24 cellular contexts compared by ENCODE assay signal in genomic region chr1:171674443-171675405, GRCh38. TPM values are rescaled to one million over a fixed set of nuclear protein-coding genes. Genes with fewer than 3 reads are reported as not detected.
DNase-seq lines count a peak whose midpoint lies in the region; ATAC-seq and TF ChIP-seq lines count a peak whose summit lies in the region.
"Had no signal": no experiment of that assay in that cellular context is flagged by ENCODE, and none has a peak within 500 bp of the region (broad histone marks: within the 10 kb centered on the region; RNA-seq: fewer than 3 reads in every experiment).

No MANE protein-coding gene starts in this region.

- DNase-seq in adipocyte (ENCODE audit: low read depth) = peak; percentile 4
- peak; percentile 22 for DNase-seq in fibroblast of peridontal ligament (ENCODE audit: extremely low read depth)
- DNase-seq in mesothelial cell of epicardium (ENCODE audit: low spot score in 2 of 2, unreplicated experiment in 2 of 2) = no peak
- DNase-seq in thoracic aorta (ENCODE audit: low spot score) = no peak
- no peak for DNase-seq in CD14-positive monocyte (ENCODE audit: low spot score)
- DNase-seq in OCI-M2 (lab: John Stamatoyannopoulos, UW; ENCODE audit: unreplicated experiment) = no peak
- no peak for DNase-seq in NCI-H1694 treated with DMSO at 0.1 percent for 48 hours (lab: John Stamatoyannopoulos, UW)
- DNase-seq: activated CD4-positive, alpha-beta T cell treated with anti-CD3 and anti-CD28 coated beads, Interleukin-2, amount 10 ng/mL, durations not matched to agents 7 days and 5 days; body of pancreas; effector memory CD4-positive, alpha-beta T cell; HFFc6; Kasumi-1; NCI-H1092 treated with DMSO at 0.1 percent for 48 hours; NCI-H2029 treated with DMSO at 0.1 percent for 48 hours; spleen; stimulated activated CD4-positive, alpha-beta T cell treated with anti-CD3 and anti-CD28 coated beads, Interleukin-4, amount 100 ng/mL, for 1 hour; stimulated activated naive CD4-positive, alpha-beta T cell; trophoblast cell had no signal

- H3K4me1 Mint-ChIP-seq in mesothelial cell of epicardium (peaks cover 5% of the 10 kb centered on the region), CD14-positive monocyte (no peaks in the 10 kb centered on the region)
- H3K4me1 Mint-ChIP-seq: activated CD4-positive, alpha-beta T cell treated with anti-CD3 and anti-CD28 coated beads, Interleukin-2, amount 10 ng/mL, durations not matched to agents 7 days and 5 days had no signal

- H3K36me3 Mint-ChIP-seq in mesothelial cell of epicardium (no peaks in the 10 kb centered on the region), CD14-positive monocyte (no peaks in the 10 kb centered on the region)
- H3K36me3 Mint-ChIP-seq: activated naive CD8-positive, alpha-beta T cell had no signal

- H3K9ac ChIP-seq in adipocyte (ENCODE audit: low read length) = no peak overlapping the region
- H3K9ac ChIP-seq: BLaER1 treated with 17β-estradiol and CSF1 and Interleukin-3, amounts not matched to agents 10 nM and 100 nM had no signal

- H3K9me3 Mint-ChIP-seq in mesothelial cell of epicardium (peaks cover 6% of the 10 kb centered on the region), CD14-positive monocyte (peaks cover 0 to 7% (median 2%) of the 10 kb centered on the region in 7 donors)
- H3K9me3 Mint-ChIP-seq: activated CD4-positive, alpha-beta T cell treated with anti-CD3 and anti-CD28 coated beads, Interleukin-2, amount 10 ng/mL, durations not matched to agents 7 days and 5 days; HFFc6; T-helper 1 cell treated with Interleukin-12 subunit alpha and Interleukin-12 subunit beta and Interleukin-4 antibody, amounts not matched to agents 30 μg/mL and 1 μg/mL, for 36 hours had no signal

- H3K9me3 ChIP-seq in adipocyte (ENCODE audit: control insufficient read depth, low read length) = no peaks in the 10 kb centered on the region
- no peaks in the 10 kb centered on the region for H3K9me3 ChIP-seq in thoracic aorta
- H3K9me3 ChIP-seq: body of pancreas, spleen had no signal

- H3K4me1 ChIP-seq in adipocyte (ENCODE audit: control insufficient read depth, insufficient read depth, low read length) (peaks cover 4% of the 10 kb centered on the region), thoracic aorta (ENCODE audit: control insufficient read depth in 1 of 2, low read depth in 2 of 2) (peaks cover 15 to 33% of the 10 kb centered on the region in 2 donors)
- H3K4me1 ChIP-seq: BLaER1 treated with 17β-estradiol and CSF1 and Interleukin-3, amounts not matched to agents 10 nM and 100 nM; body of pancreas; spleen had no signal

- no peak overlapping the region for H3K4me3 ChIP-seq in adipocyte (ENCODE audit: low read length)
- no peak overlapping the region for H3K4me3 ChIP-seq in thoracic aorta
- H3K4me3 ChIP-seq: BLaER1 treated with 17β-estradiol and CSF1 and Interleukin-3, amounts not matched to agents 10 nM and 100 nM; body of pancreas; spleen had no signal

- H3K27me3 Mint-ChIP-seq in mesothelial cell of epicardium (ENCODE audit: low read depth) (no peaks in the 10 kb centered on the region), CD14-positive monocyte (ENCODE audit: low read depth in 3 of 3) (peaks cover 0 to 5% (median 1%) of the 10 kb centered on the region in 3 donors)

- no peak for TF ChIP-seq CTCF in mesothelial cell of epicardium (IDR thresholded peaks at IDR 0.05; ENCODE audit: unreplicated experiment)
- TF ChIP-seq CTCF in thoracic aorta (IDR thresholded peaks at IDR 0.05) = no peak
- TF ChIP-seq CTCF in CD14-positive monocyte (IDR thresholded peaks at IDR 0.05) = no peak

- H3K27ac Mint-ChIP-seq in mesothelial cell of epicardium (peak overlapping the region; percentile 43), CD14-positive monocyte (no peak overlapping the region)
- H3K27ac Mint-ChIP-seq: activated CD4-positive, alpha-beta T cell treated with anti-CD3 and anti-CD28 coated beads, Interleukin-2, amount 10 ng/mL, durations not matched to agents 7 days and 5 days; activated naive CD8-positive, alpha-beta T cell; HFFc6; T-helper 1 cell treated with Interleukin-12 subunit alpha and Interleukin-12 subunit beta and Interleukin-4 antibody, amounts not matched to agents 30 μg/mL and 1 μg/mL, for 36 hours had no signal

- H3K27ac ChIP-seq in thoracic aorta = peak overlapping the region; percentile 75 to 79
- H3K27ac ChIP-seq: BLaER1 treated with 17β-estradiol and CSF1 and Interleukin-3, amounts not matched to agents 10 nM and 100 nM; body of pancreas; spleen; VCaP had no signal

- H3K36me3 ChIP-seq in adipocyte (ENCODE audit: control insufficient read depth, insufficient read depth, low read length, severe bottlenecking) (no peaks in the 10 kb centered on the region), thoracic aorta (no peaks in the 10 kb centered on the region)
- H3K36me3 ChIP-seq: BLaER1 treated with 17β-estradiol and CSF1 and Interleukin-3, amounts not matched to agents 10 nM and 100 nM; spleen had no signal

- H3K27me3 ChIP-seq in adipocyte (replicated peaks; ENCODE audit: control insufficient read depth, insufficient read depth, low read length) = no peaks in the 10 kb centered on the region
- no peaks in the 10 kb centered on the region for H3K27me3 ChIP-seq in thoracic aorta (replicated peaks; ENCODE audit: insufficient read depth)
- H3K27me3 ChIP-seq: BLaER1 treated with 17β-estradiol and CSF1 and Interleukin-3, amounts not matched to agents 10 nM and 100 nM; body of pancreas; spleen had no signal

- ATAC-seq in thoracic aorta (ENCODE audit: insufficient number of reproducible peaks, low FRiP score, low read depth) = peak; percentile 51
- ATAC-seq: body of pancreas, esophagus mucosa had no signal

- intact Hi-C loops in CD14-positive monocyte (cut with micrococcal nuclease) = no loop called here

- H3K4me3 Mint-ChIP-seq in mesothelial cell of epicardium = no peak overlapping the region
- H3K4me3 Mint-ChIP-seq in CD14-positive monocyte = no peak overlapping the region
- H3K4me3 Mint-ChIP-seq: activated CD4-positive, alpha-beta T cell treated with anti-CD3 and anti-CD28 coated beads, Interleukin-2, amount 10 ng/mL, durations not matched to agents 7 days and 5 days; activated naive CD8-positive, alpha-beta T cell; HFFc6; T-helper 1 cell treated with Interleukin-12 subunit alpha and Interleukin-12 subunit beta and Interleukin-4 antibody, amounts not matched to agents 30 μg/mL and 1 μg/mL, for 36 hours had no signal

RNA-seq across cellular contexts. Expression of gene MYOC, which starts 22.2 kb away (rescaled TPM):
- total RNA-seq in mesothelial cell of epicardium (0.13 to 0.34 TPM (median 0.29 TPM) in 3 replicates), thoracic aorta (10 to 100 TPM; 37.2 to 38.4 TPM)
- polyA plus RNA-seq in CD14-positive monocyte = not detected
- total RNA-seq: activated CD4-positive, alpha-beta T cell treated with anti-CD3 and anti-CD28 coated beads, Interleukin-2, amount 10 ng/mL, durations not matched to agents 7 days and 5 days; SK-MEL-5; spleen had no signal

RNA-seq across cellular contexts. Expression of gene MYOCOS, which starts 52.7 kb away (rescaled TPM):
- total RNA-seq in mesothelial cell of epicardium = 0.11 TPM in 1 of 3 replicates, not detected in the others
- total RNA-seq in thoracic aorta = not detected
- not detected for polyA plus RNA-seq in CD14-positive monocyte
- total RNA-seq: body of pancreas, esophagus mucosa, HFFc6, SK-MEL-5, spleen had no signal
- polyA plus RNA-seq: spleen had no signal

Comparison
In these comparisons a context has a peak if more than half of its experiments do, and no peak if none do; other contexts are left out.
1. DNase-seq: peak in adipocyte (single experiment) and fibroblast of peridontal ligament (single experiment); none in mesothelial cell of epicardium (0 of 2), thoracic aorta (single experiment), CD14-positive monocyte (single experiment), OCI-M2 (single experiment) and NCI-H1694 treated with DMSO at 0.1 percent for 48 hours (single experiment).
2. RNA of gene MYOC, which starts 22.2 kb away (total RNA-seq): 37.2 to 38.4 TPM in thoracic aorta; 0.13 to 0.34 TPM in mesothelial cell of epicardium; every median in the first group is over 10 times any median in the second.